In genomic region chr1:229148041-229148671, GRCh38 we compare ENCODE assay signal across 2 cellular contexts.
TF ChIP-seq lines count a peak whose summit lies in the region.

No MANE protein-coding gene starts in this region.

TF ChIP-seq in HEK293, 187 proteins besides CTCF, POLR2A, EP300 and RAD21 (continued from another document and continues in another):
- TF ChIP-seq ZNF473 (tag by site-specific recombination; IDR thresholded peaks at IDR 0.05) (no peak), ZNF555 (tag by site-specific recombination; conservative IDR thresholded peaks at IDR 0.05) (no peak), ZNF658 (tag by site-specific recombination; IDR thresholded peaks at IDR 0.05) (no peak), KLF10 (tag by site-specific recombination; IDR thresholded peaks at IDR 0.05) (no peak), SP7 (tag by site-specific recombination; IDR thresholded peaks at IDR 0.05) (peak; percentile 86), ZNF223 (tag by site-specific recombination; IDR thresholded peaks at IDR 0.05) (no peak), ZNF701 (tag by site-specific recombination; IDR thresholded peaks at IDR 0.05) (no peak), PRDM4 (tag by site-specific recombination; IDR thresholded peaks at IDR 0.05) (no peak), ZNF830 (tag by site-specific recombination; IDR thresholded peaks at IDR 0.05; ENCODE audit: low read depth) (no peak), ZNF530 (tag by site-specific recombination; IDR thresholded peaks at IDR 0.05; ENCODE audit: low read depth) (no peak), ZNF488 (tag by site-specific recombination; IDR thresholded peaks at IDR 0.05) (no peak), ZNF426 (tag by site-specific recombination; IDR thresholded peaks at IDR 0.05) (no peak), BCL11A (tag by site-specific recombination; IDR thresholded peaks at IDR 0.05; ENCODE audit: low read depth) (no peak), ZNF37A (tag by site-specific recombination; IDR thresholded peaks at IDR 0.05) (no peak), ZNF324 (tag by site-specific recombination; IDR thresholded peaks at IDR 0.05) (no peak), ZFP69B (tag by site-specific recombination; IDR thresholded peaks at IDR 0.05) (no peak), ZBTB8A (tag by site-specific recombination; IDR thresholded peaks at IDR 0.05) (peak; percentile 70), ZNF366 (tag by site-specific recombination; conservative IDR thresholded peaks at IDR 0.05) (no peak), ZNF660 (tag by site-specific recombination; IDR thresholded peaks at IDR 0.05) (no peak), SCRT2 (tag by site-specific recombination; IDR thresholded peaks at IDR 0.05) (no peak), ZNF19 (tag by site-specific recombination; IDR thresholded peaks at IDR 0.05; ENCODE audit: low read depth) (no peak), ZNF335 (tag by site-specific recombination; conservative IDR thresholded peaks at IDR 0.05) (no peak), ZFP3 (tag by site-specific recombination; IDR thresholded peaks at IDR 0.05; ENCODE audit: low read depth) (no peak), ZSCAN4 (tag by site-specific recombination; IDR thresholded peaks at IDR 0.05) (no peak), ZNF560 (tag by site-specific recombination; IDR thresholded peaks at IDR 0.05; ENCODE audit: borderline replicate concordance) (no peak), GLIS1 (tag by site-specific recombination; IDR thresholded peaks at IDR 0.05) (peak; percentile 99), SP2 (tag by site-specific recombination; IDR thresholded peaks at IDR 0.05) (no peak), ZNF26 (tag by site-specific recombination; IDR thresholded peaks at IDR 0.05) (no peak), ZNF214 (tag by site-specific recombination; IDR thresholded peaks at IDR 0.05; ENCODE audit: borderline replicate concordance) (no peak), ZBTB20 (tag by site-specific recombination; IDR thresholded peaks at IDR 0.05) (peak; percentile 56), PBX3 (CRISPR knock-in tag; IDR thresholded peaks at IDR 0.05) (no peak)

TF ChIP-seq in K562, 482 proteins besides CTCF, POLR2A, EP300 and RAD21 (continued from another document and continues in another):
- peak; percentile 74; the same call in 1 of the 2 replicates for TF ChIP-seq FOXM1 (IDR thresholded peaks at IDR 0.05; ENCODE audit: low read depth)
- TF ChIP-seq FOXM1 (CRISPR knock-in tag; IDR thresholded peaks at IDR 0.05; ENCODE audit: low read depth) = no peak
- no peak for TF ChIP-seq IRF1 (CRISPR knock-in tag; IDR thresholded peaks at IDR 0.05; ENCODE audit: borderline replicate concordance)
- no peak for TF ChIP-seq PTBP1 (IDR thresholded peaks at IDR 0.05; ENCODE audit: low read depth, low read length)
- no peak for TF ChIP-seq ASH1L (IDR thresholded peaks at IDR 0.05; ENCODE audit: borderline replicate concordance, low read depth, partially characterized antibody)
- peak; percentile 90 for TF ChIP-seq KLF16 (IDR thresholded peaks at IDR 0.05)
- no peak for TF ChIP-seq ZC3H8 (IDR thresholded peaks at IDR 0.05)
- TF ChIP-seq TCF7 (IDR thresholded peaks at IDR 0.05; ENCODE audit: borderline replicate concordance) = no peak
- TF ChIP-seq CXXC5 (CRISPR knock-in tag; IDR thresholded peaks at IDR 0.05) = peak; percentile 82
- no peak for TF ChIP-seq ZNF347 (CRISPR knock-in tag; IDR thresholded peaks at IDR 0.05; ENCODE audit: low read depth)
- no peak for TF ChIP-seq YBX1 (IDR thresholded peaks at IDR 0.05)
- peak; percentile 44; the same call in 1 of the 2 replicates for TF ChIP-seq ELF4 (CRISPR knock-in tag; IDR thresholded peaks at IDR 0.05)
- no peak for TF ChIP-seq ELF2 (CRISPR knock-in tag; IDR thresholded peaks at IDR 0.05)
- TF ChIP-seq ARID2 (IDR thresholded peaks at IDR 0.05) = no peak
- no peak for TF ChIP-seq PPARD (CRISPR knock-in tag; IDR thresholded peaks at IDR 0.05)
- no peak for TF ChIP-seq NKRF (IDR thresholded peaks at IDR 0.05; ENCODE audit: borderline replicate concordance)
- TF ChIP-seq DLX4 (CRISPR knock-in tag; IDR thresholded peaks at IDR 0.05) = no peak
- TF ChIP-seq DIDO1 (tag; IDR thresholded peaks at IDR 0.05; ENCODE audit: low read depth) = peak; percentile 54; the same call in 1 of the 2 replicates
- peak; percentile 57 to 81; a peak in 3 of 4 replicates for TF ChIP-seq TRIM24 (IDR thresholded peaks at IDR 0.05)
- TF ChIP-seq BACH1 (tag; IDR thresholded peaks at IDR 0.05) = no peak
- peak; percentile 50; the same call in 1 of the 2 replicates for TF ChIP-seq TARDBP (IDR thresholded peaks at IDR 0.05)
- TF ChIP-seq KLF13 (tag; IDR thresholded peaks at IDR 0.05; ENCODE audit: borderline replicate concordance, low read depth) = no peak
- peak; percentile 23; the same call in 1 of the 2 replicates for TF ChIP-seq JUND (IDR thresholded peaks at IDR 0.05; ENCODE audit: borderline replicate concordance, low read depth, low read length)
- peak; percentile 21; the same call in 1 of the 3 replicates for TF ChIP-seq JUND (tag; IDR thresholded peaks at IDR 0.05; ENCODE audit: borderline replicate concordance, low read depth, low read length)
- no peak for TF ChIP-seq ZNF354B (CRISPR knock-in tag; IDR thresholded peaks at IDR 0.05)
- peak; percentile 77 for TF ChIP-seq NFIC (IDR thresholded peaks at IDR 0.05)
- no peak for TF ChIP-seq ZBTB33 (CRISPR knock-in tag; IDR thresholded peaks at IDR 0.05)
- TF ChIP-seq MXD1 (CRISPR knock-in tag; IDR thresholded peaks at IDR 0.05; ENCODE audit: borderline replicate concordance, poor library complexity, severe bottlenecking) = no peak
- no peak for TF ChIP-seq RFX7 (CRISPR knock-in tag; IDR thresholded peaks at IDR 0.05)
- TF ChIP-seq SMARCB1 (IDR thresholded peaks at IDR 0.05; ENCODE audit: insufficient read length, low read depth) = no peak
- TF ChIP-seq PCBP2 (IDR thresholded peaks at IDR 0.05; ENCODE audit: low read depth, low read length, poor library complexity, severe bottlenecking) = no peak
- no peak for TF ChIP-seq POLR2H (tag; IDR thresholded peaks at IDR 0.05; ENCODE audit: low read depth)
- peak; percentile 89 for TF ChIP-seq GATA2 (CRISPR knock-in tag; IDR thresholded peaks at IDR 0.05)
- peak; percentile 81; the same call in 1 of the 2 replicates for TF ChIP-seq ESRRA (IDR thresholded peaks at IDR 0.05; ENCODE audit: borderline replicate concordance, low read depth)
- TF ChIP-seq PHB2 (IDR thresholded peaks at IDR 0.05; ENCODE audit: low read depth) = 0 out of 2 replicates have a peak, but pooled peaks have one; percentile 18
- TF ChIP-seq CBX1 (IDR thresholded peaks at IDR 0.05; ENCODE audit: low read depth) = no peak
- no peak for TF ChIP-seq USF1 (CRISPR knock-in tag; IDR thresholded peaks at IDR 0.05)
- no peak for TF ChIP-seq ATF2 (CRISPR knock-in tag; IDR thresholded peaks at IDR 0.05)
- TF ChIP-seq PBX2 (CRISPR knock-in tag; IDR thresholded peaks at IDR 0.05; ENCODE audit: low read depth) = no peak
- TF ChIP-seq PBX2 (tag; conservative IDR thresholded peaks at IDR 0.05; ENCODE audit: low read depth) = no peak
- no peak for TF ChIP-seq REST (CRISPR knock-in tag; IDR thresholded peaks at IDR 0.05; ENCODE audit: low read depth)
- TF ChIP-seq ZNF143 (CRISPR knock-in tag; IDR thresholded peaks at IDR 0.05) = no peak
- TF ChIP-seq ZNF174 (CRISPR knock-in tag; IDR thresholded peaks at IDR 0.05) = no peak
